ENCODE assay signal across 8 cellular contexts in the genomic region with DNA sequence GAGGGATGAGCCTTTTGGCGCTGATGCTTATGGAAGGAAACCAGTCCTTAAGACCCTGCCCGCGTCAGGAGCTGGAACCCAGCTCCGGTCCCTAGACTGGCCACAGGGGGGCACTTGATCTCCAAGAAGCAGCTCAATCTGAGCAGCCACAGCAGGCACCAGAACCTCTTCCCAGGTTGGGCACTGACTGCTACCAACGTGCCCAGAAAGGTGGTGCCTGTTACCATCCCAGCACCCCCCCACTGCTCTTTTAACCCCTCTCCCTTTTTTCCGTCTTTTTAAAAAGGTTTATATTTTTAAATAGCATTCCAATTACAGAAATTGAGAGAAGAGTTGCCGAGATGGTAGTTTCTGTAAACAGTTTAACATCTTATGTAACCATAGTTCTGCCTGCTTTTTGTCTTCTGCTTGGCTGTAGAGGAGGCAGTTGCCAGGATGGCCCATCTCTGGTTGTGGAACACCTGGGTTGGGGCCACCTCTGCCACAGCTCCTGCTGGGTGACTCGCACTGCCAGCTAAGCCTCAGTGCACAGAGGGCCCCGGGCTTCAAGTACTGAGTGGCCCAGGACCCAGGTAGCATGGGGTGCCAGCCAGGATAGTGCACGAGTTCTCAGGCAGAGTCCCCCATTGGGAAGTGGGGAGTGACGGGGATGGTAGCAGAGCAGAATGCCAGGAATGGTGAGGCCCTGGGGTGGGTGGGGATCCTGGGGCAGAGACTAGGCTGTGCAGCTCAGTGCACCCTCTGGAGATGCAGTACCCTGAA.
DNase-seq lines count a peak whose midpoint lies in the region; ATAC-seq, FAIRE-seq and TF ChIP-seq lines count a peak whose summit lies in the region.

No MANE protein-coding gene starts in this region.

- peak; percentile 83 for DNase-seq in ELF-1 (ENCODE audit: low read depth, low spot score)
- DNase-seq in RKO (ENCODE audit: low spot score): peak; percentile 41
- DNase-seq in activated T-helper 9 cell treated with anti-CD3 and anti-CD28 coated beads, Interleukin-2, amount 50 U/mL, for 16 hours (ENCODE audit: low read depth): peak; percentile 33
- peak; percentile 24 to 62 for DNase-seq in frontal cortex (ENCODE audit: low spot score in 2 of 2)
- DNase-seq in osteoblast (ENCODE audit: insufficient read length, low spot score, missing footprints): peak; percentile 91
- peak; percentile 67 for DNase-seq in transverse colon

- H3K4me3 ChIP-seq in osteoblast (ENCODE audit: insufficient read depth, low read length) (no peak overlapping the region), transverse colon (no peak overlapping the region)

- FAIRE-seq in frontal cortex (lab: Jason Lieb, UNC): no peak

- no peak overlapping the region for H2AFZ ChIP-seq in osteoblast (ENCODE audit: low read length)

- intact Hi-C loops in transverse colon (cut with DNase I; ENCODE audit: low total_unique reads): loop anchor here (2.0 kb wide), 1 partner anchor 65 kb away; the partner anchor contains the start of gene CYSTM1

- H4K20me1 ChIP-seq in osteoblast (ENCODE audit: insufficient read depth, low read length): peaks cover 16% of the 10 kb centered on the region

- TF ChIP-seq POLR2A in transverse colon (IDR thresholded peaks at IDR 0.05): no peak

- H3K27me3 ChIP-seq in osteoblast (ENCODE audit: insufficient read depth, low read length) (no peaks in the 10 kb centered on the region), transverse colon (no peaks in the 10 kb centered on the region)

- TF ChIP-seq CTCF in osteoblast (IDR thresholded peaks at IDR 0.05; ENCODE audit: extremely low read depth, low read depth, low read length): peak; percentile 78
- TF ChIP-seq CTCF in transverse colon (IDR thresholded peaks at IDR 0.05): peak; percentile 62 to 73 (median 68)

- in situ Hi-C loops in transverse colon (cut with MboI; ENCODE audit: low pct_ligation_motif_present in 1 of 4, low pct_unique_long_range_greater_than_20kb in 1 of 4, low sequenced_read_pairs in 3 of 4): loop anchor here in 3 of 4 donors (5.0 to 25.0 kb wide), 2 partner anchors 112 to 472 kb away; partner anchors contain the start of gene ZMAT2 (in 1 of the 3)

- H3K9me3 ChIP-seq in osteoblast (ENCODE audit: low read depth, low read length): no peaks in the 10 kb centered on the region
- no peaks in the 10 kb centered on the region for H3K9me3 ChIP-seq in transverse colon

- 25 to 39% methylated on average over 4 to 11 of the region's 11 CpGs for WGBS in transverse colon (ENCODE audit: low coverage in 1 of 2), 2 donors

- peak; percentile 56 for ATAC-seq in HG02642 (IDR thresholded peaks at IDR 0.05; ENCODE audit: poor library complexity, unreplicated experiment)
- no peak for ATAC-seq in HG03469 (IDR thresholded peaks at IDR 0.05; ENCODE audit: unreplicated experiment)

- peaks cover 21% of the 10 kb centered on the region for H3K4me1 ChIP-seq in osteoblast (ENCODE audit: insufficient read depth, low read length)
- H3K4me1 ChIP-seq in transverse colon: peaks cover 31 to 64% (median 42%) of the 10 kb centered on the region in 4 donors

- no peak for TF ChIP-seq EP300 in transverse colon (IDR thresholded peaks at IDR 0.05; ENCODE audit: low read depth)

- no peak overlapping the region for H3K4me2 ChIP-seq in osteoblast (ENCODE audit: insufficient read depth, low read length)

- H3K36me3 ChIP-seq in osteoblast (ENCODE audit: insufficient read depth, low read length): peaks cover 5% of the 10 kb centered on the region
- peaks cover 0 to under 1% (median 0%) of the 10 kb centered on the region in 4 donors for H3K36me3 ChIP-seq in transverse colon

- H3K79me2 ChIP-seq in osteoblast (ENCODE audit: insufficient read depth, low read length): peaks cover 15% of the 10 kb centered on the region

- H3K27ac ChIP-seq in osteoblast (ENCODE audit: low read depth, low read length) (no peak overlapping the region), transverse colon (peak overlapping the region; percentile 79 to 90 (median 84))

Comparison
In these comparisons a context has a peak if more than half of its experiments do, and no peak if none do; other contexts are left out.
1. DNase-seq: peak in every context shown above with its lines; median percentile 91 in osteoblast; 83 in ELF-1; 67 in transverse colon; 43 in frontal cortex; 41 in RKO; 33 in activated T-helper 9 cell treated with anti-CD3 and anti-CD28 coated beads, Interleukin-2, amount 50 U/mL, for 16 hours.